Comparison of ENCODE assay signal across 23 cellular contexts in genomic region chr1:230368871-230369270, GRCh38. TPM values are rescaled to one million over a fixed set of nuclear protein-coding genes. Genes with fewer than 3 reads are reported as not detected.
"Had no signal": no experiment of that assay in that cellular context is flagged by ENCODE, and none has a peak within 500 bp of the region (broad histone marks: within the 10 kb centered on the region; RNA-seq: fewer than 3 reads in every experiment).

No MANE protein-coding gene starts in this region.

- H3K9me3 ChIP-seq: lower lobe of right lung, neutrophil, right atrium auricular region, right lobe of liver, tibial nerve, uterus had no signal

- H2AFZ ChIP-seq: parathyroid adenoma had no signal

- H3K36me3 ChIP-seq: lower lobe of right lung, neutrophil, right atrium auricular region, right lobe of liver, tibial nerve, uterus had no signal

- H3K9ac ChIP-seq: parathyroid adenoma had no signal

- H3K4me3 ChIP-seq: lower lobe of right lung, right atrium auricular region, right lobe of liver, smooth muscle cell, tibial nerve, uterus had no signal

- DNase-seq: hippocampal formation; kidney glomerular epithelial cell; left cardiac atrium; left ventricle myocardium superior; lower lobe of right lung; naive thymus-derived CD8-positive, alpha-beta T cell; occipital lobe; right lobe of liver; stimulated activated CD4-positive, alpha-beta T cell treated with anti-CD3 and anti-CD28 coated beads, Interleukin-1b, Interleukin-23, amount 100 ng/mL, for 48 hours; stimulated activated CD4-positive, alpha-beta T cell treated with anti-CD3 and anti-CD28 coated beads, Interleukin-2, amount 100 ng/mL, for 48 hours; stimulated activated CD4-positive, alpha-beta T cell treated with anti-CD3 and anti-CD28 coated beads, Interleukin-4, amount 100 ng/mL, for 4 hours; stimulated activated CD8-positive, alpha-beta memory T cell treated with anti-CD3 and anti-CD28 coated beads, Interleukin-4, amount 100 ng/mL, for 48 hours; stimulated activated naive CD4-positive, alpha-beta T cell treated with Interleukin-2 at 50 U/mL for 16 hours; stimulated activated naive CD8-positive, alpha-beta T cell treated with anti-CD3 and anti-CD28 coated beads, Interleukin-15, amount 100 ng/mL, for 72 hours; substantia nigra; uterus had no signal

- ATAC-seq: left lobe of liver; left ventricle myocardium superior; lower lobe of right lung; naive thymus-derived CD8-positive, alpha-beta T cell; stimulated activated memory B cell treated with anti-CD40 and anti-IgM and Interleukin-4, amounts not matched to agents 10 μg/mL and 1 μg/mL and 100 μg/mL, for 72 hours; stimulated activated naive CD8-positive, alpha-beta T cell treated with anti-CD3 and anti-CD28 coated beads, Interleukin-15, amount 100 ng/mL, for 72 hours had no signal

- H3K4me2 ChIP-seq: smooth muscle cell had no signal

- H3K27me3 ChIP-seq: right atrium auricular region, right lobe of liver, tibial nerve, uterus had no signal

- H3K27ac ChIP-seq: lower lobe of right lung, neutrophil, parathyroid adenoma, right atrium auricular region, right lobe of liver, tibial nerve, uterus had no signal

- H3K79me2 ChIP-seq: parathyroid adenoma had no signal

- H3K4me1 ChIP-seq: lower lobe of right lung, parathyroid adenoma, tibial nerve, uterus had no signal

RNA-seq across cellular contexts. Expression of gene PGBD5, which starts 57.3 kb away (rescaled TPM):
- total RNA-seq: naive thymus-derived CD8-positive, alpha-beta T cell had no signal
